26 cellular contexts compared by ENCODE assay signal in the genomic region with DNA sequence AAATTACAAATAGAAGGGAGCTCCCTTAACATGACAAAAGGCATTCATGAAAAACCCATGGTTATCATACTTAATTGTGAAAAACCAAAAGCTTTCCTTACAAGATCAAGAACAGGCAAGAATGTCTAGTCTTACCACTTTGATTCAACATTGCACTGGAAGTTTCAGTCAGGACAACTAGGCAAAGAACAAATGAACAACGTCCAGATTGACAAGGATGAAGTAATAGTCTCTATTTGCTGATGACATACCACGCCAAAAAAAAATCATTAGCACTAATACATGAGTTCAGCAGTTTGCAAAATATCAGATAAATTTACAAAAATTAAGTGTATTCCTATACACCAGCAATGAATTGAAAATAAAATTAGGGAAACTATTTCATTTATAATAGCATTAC.
"Had no signal": no experiment of that assay in that cellular context is flagged by ENCODE, and none has a peak within 500 bp of the region (broad histone marks: within the 10 kb centered on the region; RNA-seq: fewer than 3 reads in every experiment).

No MANE protein-coding gene starts in this region.

- FAIRE-seq: urothelium cell line had no signal

- H3K27ac ChIP-seq: stomach, suprapubic skin, testis, thoracic aorta, thyroid gland, tibial artery, tibial nerve, transverse colon, upper lobe of left lung, upper lobe of right lung, uterus, vagina had no signal

- H3K27me3 ChIP-seq: stomach, suprapubic skin, testis, thyroid gland, tibial artery, tibial nerve, transverse colon, upper lobe of left lung, upper lobe of right lung, uterus, vagina had no signal

- H3K4me1 ChIP-seq: stomach, suprapubic skin, testis, thyroid gland, tibial artery, tibial nerve, transverse colon, upper lobe of left lung, upper lobe of right lung, uterus, vagina had no signal

- H3K9me3 ChIP-seq: stomach, suprapubic skin, testis, thoracic aorta, thyroid gland, tibial artery, tibial nerve, transverse colon, upper lobe of left lung, upper lobe of right lung, uterus, vagina had no signal

- DNase-seq: stimulated activated CD4-positive, alpha-beta T cell treated with anti-CD3 and anti-CD28 coated beads, Interleukin-2, amount 100 ng/mL, for 48 hours; stimulated activated CD4-positive, alpha-beta T cell treated with anti-CD3 and anti-CD28 coated beads, Interleukin-4, amount 100 ng/mL, for 1 hour; stimulated activated CD4-positive, alpha-beta T cell treated with anti-CD3 and anti-CD28 coated beads, Interleukin-4, amount 100 ng/mL, for 24 hours; stimulated activated CD4-positive, alpha-beta T cell treated with anti-CD3 and anti-CD28 coated beads, Interleukin-4, amount 100 ng/mL, for 4 hours; stimulated activated CD8-positive, alpha-beta memory T cell treated with anti-CD3 and anti-CD28 coated beads, Interleukin-4, amount 100 ng/mL, for 48 hours; stimulated activated naive B cell treated with anti-CD40 and anti-IgM and Interleukin-4, amounts not matched to agents 10 μg/mL and 1 μg/mL and 100 μg/mL, for 72 hours; stimulated activated naive CD4-positive, alpha-beta T cell; stimulated activated naive CD4-positive, alpha-beta T cell treated with Interleukin-2 at 50 U/mL for 16 hours; stimulated activated naive CD8-positive, alpha-beta T cell treated with anti-CD3 and anti-CD28 coated beads, Interleukin-15, amount 100 ng/mL, for 72 hours; stimulated activated naive CD8-positive, alpha-beta T cell treated with anti-CD3 and anti-CD28 coated beads, Interleukin-15, Interleukin-2, amounts not matched to agents 100 U/mL and 50 U/mL, for 24 hours; stomach; substantia nigra; testis; thyroid gland; tibial artery; transverse colon; upper lobe of left lung; upper lobe of right lung; uterus had no signal

- H3K4me3 ChIP-seq: stomach, suprapubic skin, testis, thoracic aorta, thyroid gland, tibial artery, tibial nerve, transverse colon, upper lobe of left lung, upper lobe of right lung, uterus, vagina had no signal

- ATAC-seq: stimulated activated effector memory CD8-positive, alpha-beta T cell treated with anti-CD3 and anti-CD28 coated beads, Interleukin-12 subunit alpha, Interleukin-12 subunit beta, amount 100 ng/mL, for 72 hours; stimulated activated memory B cell treated with anti-CD40 and anti-IgM and Interleukin-4, amounts not matched to agents 10 μg/mL and 1 μg/mL and 100 μg/mL, for 72 hours; stimulated activated naive B cell treated with anti-CD40 and anti-IgM and Interleukin-4, amounts not matched to agents 10 μg/mL and 1 μg/mL and 100 μg/mL, for 72 hours; stimulated activated naive CD8-positive, alpha-beta T cell treated with anti-CD3 and anti-CD28 coated beads, Interleukin-15, amount 100 ng/mL, for 72 hours; stimulated activated naive CD8-positive, alpha-beta T cell treated with anti-CD3 and anti-CD28 coated beads, Interleukin-15, Interleukin-2, amounts not matched to agents 100 U/mL and 50 U/mL, for 24 hours; upper lobe of right lung had no signal

- H3K36me3 ChIP-seq: stomach, suprapubic skin, thoracic aorta, thyroid gland, tibial artery, tibial nerve, transverse colon, upper lobe of left lung, upper lobe of right lung, uterus, vagina had no signal
